14 cellular contexts compared by ENCODE assay signal in the genomic region with DNA sequence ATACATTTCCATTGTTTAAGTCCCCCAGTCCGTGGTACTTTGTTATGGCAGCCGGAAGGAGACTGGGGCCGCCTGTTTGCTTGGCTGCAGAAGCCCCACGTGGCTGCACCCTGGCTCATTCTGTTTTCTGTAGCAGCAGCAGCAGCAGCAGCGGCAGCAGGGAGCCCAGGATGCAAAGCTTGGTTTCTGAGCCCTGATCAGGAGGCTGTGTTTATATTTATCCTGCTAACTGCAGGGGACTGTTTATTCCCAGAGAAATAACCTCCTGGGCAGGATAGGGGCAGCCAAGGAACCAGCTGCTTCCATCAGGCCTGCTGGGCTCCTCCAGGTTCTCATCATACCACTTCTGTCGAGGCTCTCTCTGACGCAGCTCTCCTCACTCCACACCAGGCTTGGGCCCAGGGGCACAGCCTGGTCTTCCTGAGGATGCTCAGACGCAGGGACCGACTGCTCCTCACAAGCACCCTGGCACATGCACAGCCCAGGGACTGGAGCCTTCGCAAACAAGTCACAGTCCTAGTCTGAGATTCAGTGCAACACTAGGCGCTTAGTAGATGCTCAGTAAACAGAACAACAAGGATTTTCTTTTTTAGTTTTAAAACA. TPM values are rescaled to one million over a fixed set of nuclear protein-coding genes. Genes with fewer than 3 reads are reported as not detected.
DNase-seq lines count a peak whose midpoint lies in the region; TF ChIP-seq lines count a peak whose summit lies in the region.
"Had no signal": no experiment of that assay in that cellular context is flagged by ENCODE, and none has a peak within 500 bp of the region (broad histone marks: within the 10 kb centered on the region; RNA-seq: fewer than 3 reads in every experiment).

No MANE protein-coding gene starts in this region.

- H3K27me3 ChIP-seq in BLaER1: no peaks in the 10 kb centered on the region

- no peak overlapping the region for H3K4me3 Mint-ChIP-seq in neural crest cell

- no peak for TF ChIP-seq CTCF in astrocyte of the spinal cord (IDR thresholded peaks at IDR 0.05; ENCODE audit: low read depth, low read length)
- TF ChIP-seq CTCF in neural crest cell (conservative IDR thresholded peaks at IDR 0.05): no peak

- no peaks in the 10 kb centered on the region for H3K9me3 Mint-ChIP-seq in neural crest cell

- no peaks in the 10 kb centered on the region for H3K4me1 Mint-ChIP-seq in neural crest cell

- H3K4me3 ChIP-seq in BLaER1 (no peak overlapping the region), astrocyte of the spinal cord (ENCODE audit: low read depth, low read length) (no peak overlapping the region)
- H3K4me3 ChIP-seq: HAP-1, K562, SK-N-MC had no signal

- H3K27ac Mint-ChIP-seq in neural crest cell (ENCODE audit: unreplicated experiment): peak overlapping the region; percentile 57

- peak; percentile 60 for DNase-seq in H4 (ENCODE audit: low spot score)
- DNase-seq in astrocyte of the spinal cord (ENCODE audit: low read depth, low spot score): peak; percentile 22
- DNase-seq in neural crest cell (ENCODE audit: low read depth, low spot score): no peak
- DNase-seq in GF-D8 (lab: John Stamatoyannopoulos, UW): no peak
- DNase-seq in NK-92 treated with Interleukin-12 subunit alpha and Interleukin-12 subunit beta, amount 100 ng/mL, for 24 hours (lab: John Stamatoyannopoulos, UW): no peak
- DNase-seq in HuH-7 (ENCODE audit: low spot score): no peak
- DNase-seq: NCI-H1930, NCI-H524, Right ventricle myocardium superior had no signal

- 0 out of 2 replicates have a peak overlapping the region, but pooled peaks have one; percentile 7 for H3K27ac ChIP-seq in BLaER1
- H3K27ac ChIP-seq: SK-N-MC had no signal

- peak overlapping the region; percentile 38 for H3K4me2 ChIP-seq in BLaER1

- H3K9ac ChIP-seq in BLaER1: no peak overlapping the region

- peaks cover 33% of the 10 kb centered on the region for H3K4me1 ChIP-seq in BLaER1
- H3K4me1 ChIP-seq: HAP-1 had no signal

- H4K20me1 ChIP-seq in BLaER1: no peaks in the 10 kb centered on the region

- no peaks in the 10 kb centered on the region for H3K36me3 Mint-ChIP-seq in neural crest cell (ENCODE audit: low read depth)

- in situ Hi-C loops in astrocyte of the spinal cord (cut with HindIII; ENCODE audit: low sequenced_read_pairs): no loop called here

- no peaks in the 10 kb centered on the region for H3K27me3 Mint-ChIP-seq in neural crest cell (ENCODE audit: low read depth)

- H3K36me3 ChIP-seq in BLaER1: peaks cover 13% of the 10 kb centered on the region; the same call in 1 of the 2 replicates
- H3K36me3 ChIP-seq: HAP-1 had no signal

- H3K9me3 ChIP-seq in BLaER1: peaks cover 6% of the 10 kb centered on the region; the same call in 1 of the 2 replicates
- H3K9me3 ChIP-seq: HAP-1 had no signal

RNA-seq across cellular contexts. Expression of a gene that starts 28.8 kb away (rescaled TPM):
- not detected in 2 replicates for total RNA-seq in H4 (2014; rRNA removed; shearing (Covaris generic))
- total RNA-seq in neural crest cell: 0.05 and 0.19 TPM in 2 replicates
- total RNA-seq: A673, K562 had no signal

Comparison
In these comparisons a context has a peak if more than half of its experiments do, and no peak if none do; other contexts are left out.
1. DNase-seq: peak in H4 (single experiment) and astrocyte of the spinal cord (single experiment); none in neural crest cell (single experiment), GF-D8 (single experiment), NK-92 treated with Interleukin-12 subunit alpha and Interleukin-12 subunit beta, amount 100 ng/mL, for 24 hours (single experiment) and HuH-7 (single experiment).